Comparison of ENCODE assay signal across 11 cellular contexts in the genomic region with DNA sequence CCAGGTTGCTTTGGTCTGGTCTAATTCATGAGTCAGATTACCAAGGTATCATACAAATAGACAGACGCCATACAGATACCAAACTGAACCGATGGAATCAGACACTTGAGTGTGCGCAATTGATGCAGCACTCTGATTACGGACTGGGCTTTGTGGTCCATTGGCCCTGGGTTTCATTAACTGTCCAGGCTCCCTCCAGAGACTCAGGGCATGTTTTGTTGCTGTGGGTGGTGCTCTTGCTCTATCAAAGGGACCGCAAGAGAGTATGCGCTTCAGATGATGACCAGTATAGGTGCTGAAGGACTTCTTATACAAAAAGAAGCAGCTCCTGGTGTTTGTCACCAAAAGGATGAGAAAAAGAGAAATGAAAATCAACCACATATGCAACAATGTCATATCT.
A peak's percentile ranks its signal among the peaks of the same experiment; 100 is the strongest.
DNase-seq lines count a peak whose midpoint lies in the region; ATAC-seq and TF ChIP-seq lines count a peak whose summit lies in the region.
"Had no signal": no experiment of that assay in that cellular context is flagged by ENCODE, and none has a peak within 500 bp of the region (broad histone marks: within the 10 kb centered on the region; RNA-seq: fewer than 3 reads in every experiment).

No MANE protein-coding gene starts in this region.

- in situ Hi-C loops in ACHN (cut with HindIII; ENCODE audit: low pct_ligation_motif_present, low pct_unique_long_range_greater_than_20kb, low sequenced_read_pairs) = no loop called here

- no peak overlapping the region for H3K4me3 ChIP-seq in KMS-11 (IDR thresholded peaks at IDR 0.05; ENCODE audit: insufficient read depth, low read depth, low read length)

- DNase-seq in ACHN (peak; percentile 37), GM10266 (ENCODE audit: extremely low spot score) (no peak), amniotic epithelial cell (ENCODE audit: low read depth) (peak; percentile 59), NCI-H1417 treated with DMSO at 0.1 percent for 48 hours (lab: John Stamatoyannopoulos, UW) (no peak), RKO (ENCODE audit: low spot score) (no peak)
- no peak for DNase-seq in stimulated activated CD4-positive, alpha-beta T cell treated with anti-CD3 and anti-CD28 coated beads, Interleukin-12 subunit alpha, Interleukin-12 subunit beta, amount 100 ng/mL, for 4 hours
- DNase-seq: NCI-H510A had no signal

- H4K20me1 ChIP-seq in KMS-11 (ENCODE audit: insufficient read depth) = no peaks in the 10 kb centered on the region

- peaks cover 20% of the 10 kb centered on the region for H3K4me1 ChIP-seq in KMS-11 (ENCODE audit: low read depth, poor library complexity, severe bottlenecking)
- H3K4me1 ChIP-seq: foreskin keratinocyte had no signal

- ATAC-seq in GM19397 (IDR thresholded peaks at IDR 0.05; ENCODE audit: unreplicated experiment) = no peak

- H3K36me3 ChIP-seq in KMS-11 (ENCODE audit: insufficient read depth) = no peaks in the 10 kb centered on the region

- TF ChIP-seq CTCF in GM10266 (IDR thresholded peaks at IDR 0.05; ENCODE audit: control insufficient read depth, insufficient read depth, low read depth, missing control alignments) (peak; percentile 20), KMS-11 (conservative IDR thresholded peaks at IDR 0.05; ENCODE audit: low read depth, low read length) (no peak)

- no peaks in the 10 kb centered on the region for H3K27me3 ChIP-seq in KMS-11 (ENCODE audit: insufficient read depth, low read depth)
- H3K27me3 ChIP-seq: foreskin keratinocyte had no signal

- no peaks in the 10 kb centered on the region for H3K79me2 ChIP-seq in KMS-11 (ENCODE audit: insufficient read depth, low read depth)

- peak overlapping the region; percentile 29; the same call in 1 of the 2 replicates for H3K4me2 ChIP-seq in KMS-11

- no peak overlapping the region for H2AFZ ChIP-seq in KMS-11 (ENCODE audit: low read depth)

- no peak overlapping the region for H3K27ac ChIP-seq in KMS-11
- H3K27ac ChIP-seq: foreskin keratinocyte, VCaP had no signal

- no peak overlapping the region for H3K9ac ChIP-seq in KMS-11

Comparison
In these comparisons a context has a peak if more than half of its experiments do, and no peak if none do; other contexts are left out.
1. DNase-seq: peak in ACHN (single experiment) and amniotic epithelial cell (single experiment); none in GM10266 (single experiment), NCI-H1417 treated with DMSO at 0.1 percent for 48 hours (single experiment), RKO (single experiment) and stimulated activated CD4-positive, alpha-beta T cell treated with anti-CD3 and anti-CD28 coated beads, Interleukin-12 subunit alpha, Interleukin-12 subunit beta, amount 100 ng/mL, for 4 hours (single experiment).